1 cellular context compared by ENCODE assay signal in genomic region chr10:79445708-79446450, GRCh38.
TF ChIP-seq lines count a peak whose summit lies in the region.

No MANE protein-coding gene starts in this region.

TF ChIP-seq in HEK293, 187 proteins besides CTCF, POLR2A, EP300 and RAD21 (continued from another document and continues in another):
- TF ChIP-seq ZBTB1 (tag by site-specific recombination; IDR thresholded peaks at IDR 0.05) (no peak), ZNF596 (tag by site-specific recombination; IDR thresholded peaks at IDR 0.05) (peak; percentile 15; the same call in 1 of the 2 replicates), WT1 (tag by site-specific recombination; IDR thresholded peaks at IDR 0.05) (peak; percentile 77), ZNF658 (tag by site-specific recombination; IDR thresholded peaks at IDR 0.05) (no peak), ZFP37 (tag by site-specific recombination; IDR thresholded peaks at IDR 0.05) (peak; percentile 92), ZNF704 (tag by site-specific recombination; IDR thresholded peaks at IDR 0.05) (no peak), ZNF214 (tag by site-specific recombination; IDR thresholded peaks at IDR 0.05; ENCODE audit: borderline replicate concordance) (no peak), FEZF1 (tag by site-specific recombination; IDR thresholded peaks at IDR 0.05) (no peak), ZNF302 (tag by site-specific recombination; IDR thresholded peaks at IDR 0.05; ENCODE audit: low read depth) (no peak), ZBTB48 (tag by site-specific recombination; IDR thresholded peaks at IDR 0.05) (peak; percentile 41; the same call in 1 of the 2 replicates), ZNF221 (tag by site-specific recombination; IDR thresholded peaks at IDR 0.05; ENCODE audit: borderline replicate concordance) (no peak), KLF8 (tag by site-specific recombination; IDR thresholded peaks at IDR 0.05) (peak; percentile 97), KLF7 (tag by site-specific recombination; IDR thresholded peaks at IDR 0.05; ENCODE audit: borderline replicate concordance) (peak; percentile 92; the same call in 1 of the 2 replicates), PRDM4 (tag by site-specific recombination; IDR thresholded peaks at IDR 0.05) (peak; percentile 61; the same call in 1 of the 2 replicates), ZNF600 (tag by site-specific recombination; IDR thresholded peaks at IDR 0.05) (peak; percentile 93), ZNF175 (tag by site-specific recombination; IDR thresholded peaks at IDR 0.05) (no peak), KLF16 (tag by site-specific recombination; IDR thresholded peaks at IDR 0.05) (peak; percentile 71), ZNF518A (tag by site-specific recombination; conservative IDR thresholded peaks at IDR 0.05; ENCODE audit: low read depth) (no peak; the same call in 1 of the 2 replicates), ZNF791 (tag by site-specific recombination; IDR thresholded peaks at IDR 0.05) (peak; percentile 81; the same call in 1 of the 2 replicates), HIC1 (tag by site-specific recombination; IDR thresholded peaks at IDR 0.05) (peak; percentile 82), ZNF513 (tag by site-specific recombination; IDR thresholded peaks at IDR 0.05) (no peak), GLIS2 (tag by site-specific recombination; IDR thresholded peaks at IDR 0.05) (peak; percentile 94), ZNF837 (tag by site-specific recombination; IDR thresholded peaks at IDR 0.05) (no peak), ZNF624 (tag by site-specific recombination; IDR thresholded peaks at IDR 0.05) (no peak), ZSCAN30 (tag by site-specific recombination; IDR thresholded peaks at IDR 0.05) (no peak), ZNF138 (tag by site-specific recombination; IDR thresholded peaks at IDR 0.05; ENCODE audit: borderline replicate concordance) (no peak), ZNF391 (tag by site-specific recombination; IDR thresholded peaks at IDR 0.05; ENCODE audit: borderline replicate concordance, low read depth) (peak; percentile 95), ZNF266 (tag by site-specific recombination; IDR thresholded peaks at IDR 0.05; ENCODE audit: low read depth) (no peak), ZNF335 (tag by site-specific recombination; conservative IDR thresholded peaks at IDR 0.05) (peak; percentile 86), ZNF146 (tag by site-specific recombination; IDR thresholded peaks at IDR 0.05) (no peak; the same call in 1 of the 2 replicates), SP2 (tag by site-specific recombination; IDR thresholded peaks at IDR 0.05) (peak; percentile 86), ZNF830 (tag by site-specific recombination; IDR thresholded peaks at IDR 0.05; ENCODE audit: low read depth) (no peak), ZNF184 (tag by site-specific recombination; IDR thresholded peaks at IDR 0.05) (no peak), ZNF473 (tag by site-specific recombination; IDR thresholded peaks at IDR 0.05) (no peak), ZNF223 (tag by site-specific recombination; IDR thresholded peaks at IDR 0.05) (no peak), ZNF571 (tag by site-specific recombination; IDR thresholded peaks at IDR 0.05) (no peak), ZNF776 (tag by site-specific recombination; IDR thresholded peaks at IDR 0.05; ENCODE audit: borderline replicate concordance) (no peak; the same call in 1 of the 2 replicates), BCL11A (tag by site-specific recombination; IDR thresholded peaks at IDR 0.05; ENCODE audit: low read depth) (peak; percentile 90), YY2 (tag by site-specific recombination; IDR thresholded peaks at IDR 0.05) (no peak), BCL6B (tag by site-specific recombination; IDR thresholded peaks at IDR 0.05) (no peak), ZNF561 (tag by site-specific recombination; IDR thresholded peaks at IDR 0.05; ENCODE audit: borderline replicate concordance) (no peak), ZFP69B (tag by site-specific recombination; IDR thresholded peaks at IDR 0.05) (peak; percentile 83)
- TF ChIP-seq, protein P1, sequence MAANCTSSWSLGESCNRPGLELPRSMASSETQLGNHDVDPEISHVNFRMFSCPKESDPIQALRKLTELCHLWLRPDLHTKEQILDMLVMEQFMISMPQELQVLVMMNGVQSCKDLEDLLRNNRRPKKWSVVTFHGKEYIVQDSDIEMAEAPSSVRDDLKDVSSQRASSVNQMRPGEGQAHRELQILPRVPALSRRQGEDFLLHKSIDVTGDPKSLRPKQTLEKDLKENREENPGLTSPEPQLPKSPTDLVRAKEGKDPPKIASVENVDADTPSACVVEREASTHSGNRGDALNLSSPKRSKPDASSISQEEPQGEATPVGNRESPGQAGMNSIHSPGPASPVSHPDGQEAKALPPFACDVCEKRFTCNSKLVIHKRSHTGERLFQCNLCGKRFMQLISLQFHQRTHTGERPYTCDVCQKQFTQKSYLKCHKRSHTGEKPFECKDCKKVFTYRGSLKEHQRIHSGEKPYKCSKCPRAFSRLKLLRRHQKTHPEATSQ (tag by site-specific recombination; IDR thresholded peaks at IDR 0.05), result no peak
- TF ChIP-seq, protein P2, sequence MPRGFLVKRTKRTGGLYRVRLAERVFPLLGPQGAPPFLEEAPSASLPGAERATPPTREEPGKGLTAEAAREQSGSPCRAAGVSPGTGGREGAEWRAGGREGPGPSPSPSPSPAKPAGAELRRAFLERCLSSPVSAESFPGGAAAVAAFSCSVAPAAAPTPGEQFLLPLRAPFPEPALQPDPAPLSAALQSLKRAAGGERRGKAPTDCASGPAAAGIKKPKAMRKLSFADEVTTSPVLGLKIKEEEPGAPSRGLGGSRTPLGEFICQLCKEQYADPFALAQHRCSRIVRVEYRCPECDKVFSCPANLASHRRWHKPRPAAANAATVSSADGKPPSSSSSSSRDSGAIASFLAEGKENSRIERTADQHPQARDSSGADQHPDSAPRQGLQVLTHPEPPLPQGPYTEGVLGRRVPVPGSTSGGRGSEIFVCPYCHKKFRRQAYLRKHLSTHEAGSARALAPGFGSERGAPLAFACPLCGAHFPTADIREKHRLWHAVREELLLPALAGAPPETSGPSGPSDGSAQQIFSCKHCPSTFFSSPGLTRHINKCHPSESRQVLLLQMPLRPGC (tag by site-specific recombination; IDR thresholded peaks at IDR 0.05), result peak; percentile 88
- TF ChIP-seq, protein P3, sequence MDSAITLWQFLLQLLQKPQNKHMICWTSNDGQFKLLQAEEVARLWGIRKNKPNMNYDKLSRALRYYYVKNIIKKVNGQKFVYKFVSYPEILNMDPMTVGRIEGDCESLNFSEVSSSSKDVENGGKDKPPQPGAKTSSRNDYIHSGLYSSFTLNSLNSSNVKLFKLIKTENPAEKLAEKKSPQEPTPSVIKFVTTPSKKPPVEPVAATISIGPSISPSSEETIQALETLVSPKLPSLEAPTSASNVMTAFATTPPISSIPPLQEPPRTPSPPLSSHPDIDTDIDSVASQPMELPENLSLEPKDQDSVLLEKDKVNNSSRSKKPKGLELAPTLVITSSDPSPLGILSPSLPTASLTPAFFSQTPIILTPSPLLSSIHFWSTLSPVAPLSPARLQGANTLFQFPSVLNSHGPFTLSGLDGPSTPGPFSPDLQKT (IDR thresholded peaks at IDR 0.05; ENCODE audit: borderline replicate concordance, low read depth, low read length), result no peak
